In the genomic region with DNA sequence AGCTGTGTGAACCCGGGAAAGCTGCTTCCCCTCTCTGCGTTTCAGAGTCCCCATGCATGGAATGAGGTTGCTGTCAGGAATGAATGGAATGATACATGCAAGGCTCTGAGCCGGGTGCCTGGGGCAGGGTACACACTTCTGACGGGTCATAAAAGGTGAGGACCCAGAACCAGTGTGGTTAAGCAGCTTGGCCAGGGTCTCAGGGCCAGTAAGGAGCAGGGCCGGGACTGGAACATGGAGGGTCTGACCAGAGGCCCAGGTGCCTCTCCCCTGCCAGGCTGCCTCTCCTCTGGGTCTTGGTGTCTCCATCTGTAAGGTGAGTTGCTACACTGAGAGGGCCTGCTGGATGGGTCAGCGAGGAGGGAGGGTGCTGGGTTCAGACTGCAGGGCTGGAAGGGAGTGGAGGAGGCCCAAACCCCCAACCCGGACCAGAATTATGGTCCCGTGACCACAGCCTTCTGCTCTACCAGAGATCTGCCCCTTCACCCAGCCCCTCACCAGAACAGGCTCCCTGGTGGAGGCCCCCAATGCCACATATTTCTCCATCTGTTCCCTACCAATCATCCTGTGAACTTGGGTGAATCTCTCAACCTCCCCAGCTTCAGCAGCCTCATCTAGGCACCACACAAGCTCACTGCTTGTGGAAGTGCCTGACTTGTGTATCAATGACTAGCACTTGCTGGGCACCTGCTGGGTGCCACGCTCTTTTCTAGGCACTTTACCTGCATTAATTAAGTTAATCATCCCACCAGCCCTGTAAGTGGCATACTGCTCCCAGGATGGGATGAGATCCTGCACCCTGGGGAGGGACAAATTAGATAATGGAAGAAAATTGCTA, we compare ENCODE assay signal across 15 cellular contexts. TPM values are rescaled to one million over a fixed set of nuclear protein-coding genes. Genes with fewer than 3 reads are reported as not detected.
DNase-seq lines count a peak whose midpoint lies in the region; ATAC-seq, FAIRE-seq and TF ChIP-seq lines count a peak whose summit lies in the region.
"Had no signal": no experiment of that assay in that cellular context is flagged by ENCODE, and none has a peak within 500 bp of the region (broad histone marks: within the 10 kb centered on the region; RNA-seq: fewer than 3 reads in every experiment).

No MANE protein-coding gene starts in this region.

- no peak overlapping the region for H3K4me3 Mint-ChIP-seq in natural killer cell
- no peak overlapping the region for H3K4me3 Mint-ChIP-seq in natural killer cell treated with Interleukin-12 subunit alpha and Interleukin-12 subunit beta and Interleukin-15 and Interleukin-18, amount 100 ng/mL, for 72 hours
- H3K4me3 Mint-ChIP-seq in MCF 10A (ENCODE audit: unreplicated experiment) = no peak overlapping the region
- H3K4me3 Mint-ChIP-seq: memory B cell had no signal

- TF ChIP-seq CTCF in natural killer cell (IDR thresholded peaks at IDR 0.05) (no peak), MCF 10A (IDR thresholded peaks at IDR 0.05; ENCODE audit: unreplicated experiment) (no peak)

- H3K27ac Mint-ChIP-seq in natural killer cell (no peak overlapping the region), MCF 10A (ENCODE audit: low read depth, unreplicated experiment) (no peak overlapping the region)
- H3K27ac Mint-ChIP-seq in natural killer cell treated with Interleukin-12 subunit alpha and Interleukin-12 subunit beta and Interleukin-15 and Interleukin-18, amount 100 ng/mL, for 72 hours = no peak overlapping the region
- H3K27ac Mint-ChIP-seq: memory B cell had no signal

- H3K27me3 ChIP-seq in adipocyte (replicated peaks; ENCODE audit: control insufficient read depth, insufficient read depth, low read length) (peaks cover 16% of the 10 kb centered on the region), small intestine (ENCODE audit: control insufficient read depth in 2 of 2, insufficient read depth in 2 of 2, low read length in 2 of 2) (no peaks in the 10 kb centered on the region)
- H3K27me3 ChIP-seq: pancreas had no signal

- WGBS in small intestine, 3 donors = 74 to 79% (median 78%) methylated on average over 9 of the region's 9 CpGs

- BruUV-seq in MCF 10A (replicated peaks; lab: Mats Ljungman, UMichigan) = no TSS peak

- no peaks in the 10 kb centered on the region for H3K9me3 ChIP-seq in adipocyte (ENCODE audit: control insufficient read depth, low read length)
- no peaks in the 10 kb centered on the region for H3K9me3 ChIP-seq in small intestine (ENCODE audit: control insufficient read depth, low read depth)
- H3K9me3 ChIP-seq: pancreas had no signal

- no peaks in the 10 kb centered on the region for H3K36me3 ChIP-seq in adipocyte (ENCODE audit: control insufficient read depth, insufficient read depth, low read length, severe bottlenecking)
- H3K36me3 ChIP-seq in small intestine (ENCODE audit: control insufficient read depth in 2 of 2, insufficient read depth in 2 of 2, low read length in 2 of 2) = no peaks in the 10 kb centered on the region
- H3K36me3 ChIP-seq: pancreas had no signal

- POLR2A ChIA-PET in MCF 10A (lab: Yijun Ruan, JAX) = interaction anchor here (0.6 kb wide), 1 partner anchor 9 kb away, joined by 3 read pairs; no protein-coding TSS in a partner anchor

- TF ChIP-seq POLR2A in GM18505 (IDR thresholded peaks at IDR 0.05; ENCODE audit: borderline replicate concordance, extremely low read depth, insufficient read depth, insufficient read length) = no peak

- H3K9ac ChIP-seq in adipocyte (ENCODE audit: low read length) = no peak overlapping the region

- no peaks in the 10 kb centered on the region for H3K36me3 Mint-ChIP-seq in natural killer cell
- no peaks in the 10 kb centered on the region for H3K36me3 Mint-ChIP-seq in natural killer cell treated with Interleukin-12 subunit alpha and Interleukin-12 subunit beta and Interleukin-15 and Interleukin-18, amount 100 ng/mL, for 72 hours
- H3K36me3 Mint-ChIP-seq in MCF 10A (ENCODE audit: insufficient read depth, unreplicated experiment) = no peaks in the 10 kb centered on the region
- H3K36me3 Mint-ChIP-seq: memory B cell had no signal

- H3K9me3 Mint-ChIP-seq in natural killer cell (no peaks in the 10 kb centered on the region), MCF 10A (ENCODE audit: unreplicated experiment) (no peaks in the 10 kb centered on the region)
- H3K9me3 Mint-ChIP-seq in natural killer cell treated with Interleukin-12 subunit alpha and Interleukin-12 subunit beta and Interleukin-15 and Interleukin-18, amount 100 ng/mL, for 72 hours = no peaks in the 10 kb centered on the region
- H3K9me3 Mint-ChIP-seq: memory B cell had no signal

- no peaks in the 10 kb centered on the region for H3K4me1 ChIP-seq in adipocyte (ENCODE audit: control insufficient read depth, insufficient read depth, low read length)
- no peaks in the 10 kb centered on the region for H3K4me1 ChIP-seq in small intestine (ENCODE audit: control insufficient read depth in 2 of 2, insufficient read depth in 1 of 2, low read depth in 1 of 2, low read length in 1 of 2)
- H3K4me1 ChIP-seq: pancreas had no signal

- H3K4me1 Mint-ChIP-seq in natural killer cell (no peaks in the 10 kb centered on the region), MCF 10A (ENCODE audit: insufficient read depth, unreplicated experiment) (no peaks in the 10 kb centered on the region)
- peaks cover 0 to 11% of the 10 kb centered on the region in 2 donors for H3K4me1 Mint-ChIP-seq in natural killer cell treated with Interleukin-12 subunit alpha and Interleukin-12 subunit beta and Interleukin-15 and Interleukin-18, amount 100 ng/mL, for 72 hours (ENCODE audit: low read depth in 2 of 2)

- no peak overlapping the region for H3K4me3 ChIP-seq in adipocyte (ENCODE audit: low read length)
- no peak overlapping the region for H3K4me3 ChIP-seq in small intestine (ENCODE audit: low read depth in 1 of 2, low read length in 2 of 2)
- H3K4me3 ChIP-seq: pancreas had no signal

- intact Hi-C loops in natural killer cell (cut with micrococcal nuclease) = no loop called here
- intact Hi-C loops in MCF 10A (cut with micrococcal nuclease) = no loop called here

- H3K27me3 Mint-ChIP-seq in natural killer cell (ENCODE audit: low read depth in 2 of 2) (no peaks in the 10 kb centered on the region), MCF 10A (ENCODE audit: insufficient read depth, unreplicated experiment) (no peaks in the 10 kb centered on the region)
- no peaks in the 10 kb centered on the region for H3K27me3 Mint-ChIP-seq in natural killer cell treated with Interleukin-12 subunit alpha and Interleukin-12 subunit beta and Interleukin-15 and Interleukin-18, amount 100 ng/mL, for 72 hours
- H3K27me3 Mint-ChIP-seq: memory B cell had no signal

- no peak for FAIRE-seq in small intestine (lab: Jason Lieb, UNC)
- FAIRE-seq: pancreas had no signal

- CTCF ChIA-PET in MCF 10A (lab: Yijun Ruan, JAX) = interaction anchor here (1.5 kb wide), 1 partner anchor 66 kb away, joined by 3 read pairs; no protein-coding TSS in a partner anchor

- DNase-seq in natural killer cell (peak; percentile 6), adipocyte (ENCODE audit: low read depth) (peak; percentile 47), left lobe of liver (ENCODE audit: low spot score) (peak; percentile 33), MCF 10A (ENCODE audit: unreplicated experiment) (no peak), small intestine (no peak)
- no peak for DNase-seq in natural killer cell treated with Interleukin-12 subunit alpha and Interleukin-12 subunit beta and Interleukin-15 and Interleukin-18, amount 100 ng/mL, for 72 hours (ENCODE audit: low spot score)
- DNase-seq: DMS 273 treated with DMSO at 0.1 percent for 48 hours, hippocampal formation, KBM-7, NCI-H2081 treated with DMSO at 0.1 percent for 48 hours had no signal

- no peak overlapping the region for H3K27ac ChIP-seq in small intestine (ENCODE audit: low read depth in 1 of 2, low read length in 1 of 2)
- H3K27ac ChIP-seq: pancreas, VCaP had no signal

- ATAC-seq in natural killer cell = no peak
- no peak for ATAC-seq in natural killer cell treated with Interleukin-12 subunit alpha and Interleukin-12 subunit beta and Interleukin-15 and Interleukin-18, amount 100 ng/mL, for 72 hours
- no peak for ATAC-seq in left lobe of liver
- ATAC-seq in GM18505 (IDR thresholded peaks at IDR 0.05; ENCODE audit: unreplicated experiment) = no peak
- no peak for ATAC-seq in HG03108 (IDR thresholded peaks at IDR 0.05; ENCODE audit: unreplicated experiment)
- ATAC-seq: pancreas had no signal

RNA-seq across cellular contexts. Expression of gene LRP8, which starts 16.2 kb away (rescaled TPM):
- total RNA-seq in natural killer cell (10 to 100 TPM; 23.2 to 27.3 (median 24.9) TPM), left lobe of liver (0.33 TPM), MCF 10A (2022) (21.5 and 21.8 TPM in 2 replicates)
- total RNA-seq in natural killer cell treated with Interleukin-12 subunit alpha and Interleukin-12 subunit beta and Interleukin-15 and Interleukin-18, amount 100 ng/mL, for 72 hours = 100 to 1,000 TPM in 1 of 2 donors, 10 to 100 TPM in 1; 87.8 to 194 TPM
- polyA plus RNA-seq in small intestine = 1 to 10 TPM in 1 of 3 donors, under 1 TPM in 1, not detected in 1; 0.27 to 4.5 TPM

Comparison
In these comparisons a context has a peak if more than half of its experiments do, and no peak if none do; other contexts are left out.
1. DNase-seq: peak in natural killer cell (single experiment), adipocyte (single experiment) and left lobe of liver (single experiment); none in natural killer cell treated with Interleukin-12 subunit alpha and Interleukin-12 subunit beta and Interleukin-15 and Interleukin-18, amount 100 ng/mL, for 72 hours (single experiment), MCF 10A (single experiment) and small intestine (single experiment).
2. RNA of gene LRP8, which starts 16.2 kb away (total RNA-seq): 87.8 to 194 TPM in natural killer cell treated with Interleukin-12 subunit alpha and Interleukin-12 subunit beta and Interleukin-15 and Interleukin-18, amount 100 ng/mL, for 72 hours, 23.2 to 27.3 TPM in natural killer cell and 21.5 to 21.8 TPM in MCF 10A; 0.33 TPM in left lobe of liver (single experiment); every median in the first group is over 10 times any median in the second.